ENCODE assay signal across 13 cellular contexts in the genomic region with DNA sequence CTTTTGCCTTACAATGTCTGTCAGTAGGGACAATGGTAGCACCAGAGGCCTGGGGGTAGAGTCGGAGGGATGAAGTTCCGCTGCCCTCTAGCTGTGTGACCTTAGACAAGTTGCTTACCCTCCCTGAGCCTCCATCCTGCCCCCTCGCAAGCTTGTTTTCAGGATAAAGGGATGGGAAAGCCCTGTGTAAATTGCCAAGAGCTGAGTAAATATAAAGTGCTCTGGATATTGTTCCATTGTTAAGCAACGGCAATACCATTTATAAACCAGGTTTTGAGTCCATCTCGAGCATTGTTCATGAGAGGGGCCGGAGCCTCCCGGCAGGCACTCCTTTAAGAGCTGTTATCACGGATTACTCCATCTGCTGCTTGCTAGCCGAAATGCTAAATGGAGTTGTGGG.
DNase-seq lines count a peak whose midpoint lies in the region; ATAC-seq, FAIRE-seq and TF ChIP-seq lines count a peak whose summit lies in the region.
"Had no signal": no experiment of that assay in that cellular context is flagged by ENCODE, and none has a peak within 500 bp of the region (broad histone marks: within the 10 kb centered on the region; RNA-seq: fewer than 3 reads in every experiment).

No MANE protein-coding gene starts in this region.

- CTCF ChIA-PET in K562 (lab: Yijun Ruan, JAX; ENCODE audit: low intra/inter-chr PET ratio): no interaction called here

- TF ChIP-seq CTCF in heart right ventricle (IDR thresholded peaks at IDR 0.05) (peak in 1 of 9 donors; percentile 5), K562 (IDR thresholded peaks at IDR 0.05 in 2 of 3, conservative IDR thresholded peaks at IDR 0.05 in 1 of 3; ENCODE audit: insufficient read depth in 2 of 3, low read depth in 1 of 3, low read length in 3 of 3) (no peak), upper lobe of left lung (IDR thresholded peaks at IDR 0.05) (no peak)

- H4K20me1 ChIP-seq in K562 (replicated peaks; ENCODE audit: control insufficient read depth, insufficient read depth, low read length): no peaks in the 10 kb centered on the region

- no peak for TF ChIP-seq RAD21 in K562 (CRISPR knock-in tag; conservative IDR thresholded peaks at IDR 0.05 in 1 of 2, IDR thresholded peaks at IDR 0.05 in 1 of 2)

- in situ Hi-C loops in K562 (cut with MboI): no loop called here

- peak overlapping the region in 1 of 10 donors; percentile 10 for H3K4me3 ChIP-seq in heart right ventricle
- H3K4me3 ChIP-seq in K562: no peak overlapping the region
- no peak overlapping the region for H3K4me3 ChIP-seq in mucosa of rectum (ENCODE audit: low read length in 2 of 2)
- H3K4me3 ChIP-seq in upper lobe of left lung: no peak overlapping the region

- peak overlapping the region in 8 of 10 donors; percentile 57 to 82 (median 66) for H3K27ac ChIP-seq in heart right ventricle
- no peak overlapping the region for H3K27ac ChIP-seq in K562 (ENCODE audit: extremely low read depth, low read depth, low read length)
- H3K27ac ChIP-seq in mucosa of rectum (ENCODE audit: low read depth in 2 of 2, low read length in 2 of 2): peak overlapping the region; percentile 12 to 60
- peak overlapping the region; percentile 42 to 87 (median 66) for H3K27ac ChIP-seq in upper lobe of left lung

- TF ChIP-seq EP300 in K562 (IDR thresholded peaks at IDR 0.05; ENCODE audit: low read length): no peak
- TF ChIP-seq EP300 in upper lobe of left lung (IDR thresholded peaks at IDR 0.05): no peak

- H3K9ac ChIP-seq in K562 (ENCODE audit: insufficient read depth in 1 of 2, low read depth in 2 of 2, low read length in 2 of 2) (no peak overlapping the region), mucosa of rectum (ENCODE audit: low read depth in 1 of 2, low read length in 2 of 2) (peak overlapping the region in 1 of 2 donors; percentile 13)

- POLR2A ChIA-PET in K562 (lab: Yijun Ruan, JAX): no interaction called here

- FAIRE-seq in K562 (lab: Jason Lieb, UNC) (no peak), GM12891 (lab: Jason Lieb, UNC) (no peak)
- FAIRE-seq: small intestine had no signal

- H3K27me3 ChIP-seq in heart right ventricle (no peaks in the 10 kb centered on the region), K562 (ENCODE audit: control insufficient read depth in 2 of 2, insufficient read depth in 2 of 2, low read length in 2 of 2) (peaks cover 25 to 59% of the 10 kb centered on the region in 2 experiments), mucosa of rectum (ENCODE audit: control insufficient read depth in 2 of 2, insufficient read depth in 2 of 2, low read length in 2 of 2) (no peaks in the 10 kb centered on the region), upper lobe of left lung (no peaks in the 10 kb centered on the region)

- WGBS in heart right ventricle, 2 donors: 68 to 85% methylated on average over 9 of the region's 9 CpGs
- 6% methylated on average over 9 of the region's 9 CpGs for WGBS in K562 (ENCODE audit: insufficient coverage, low coverage, missing lambda C conversion rate)
- WGBS in upper lobe of left lung, 2 donors: 65 to 80% methylated on average over 9 of the region's 9 CpGs

- no peak for ATAC-seq in heart right ventricle
- ATAC-seq in K562: no peak
- ATAC-seq in upper lobe of left lung (ENCODE audit: low FRiP score in 2 of 2): no peak
- ATAC-seq in HG03039 (IDR thresholded peaks at IDR 0.05; ENCODE audit: unreplicated experiment): no peak

- intact Hi-C loops in heart right ventricle (cut with DNase I): loop anchor here in 1 of 10 donors (10.0 kb wide), 1 partner anchor 68 kb away; no protein-coding TSS in a partner anchor
- intact Hi-C loops in cardiac septum (cut with DNase I): loop anchor here (2.0 kb wide), 1 partner anchor 30 kb away; no protein-coding TSS in a partner anchor
- intact Hi-C loops in K562 (cut with micrococcal nuclease): no loop called here

- H3K9me3 ChIP-seq in heart right ventricle: no peaks in the 10 kb centered on the region
- no peaks in the 10 kb centered on the region for H3K9me3 ChIP-seq in K562 (replicated peaks; ENCODE audit: control insufficient read depth, insufficient read depth, low read depth, low read length)
- no peaks in the 10 kb centered on the region for H3K9me3 ChIP-seq in mucosa of rectum (ENCODE audit: control insufficient read depth in 2 of 2, low read length in 2 of 2)
- H3K9me3 ChIP-seq in upper lobe of left lung: no peaks in the 10 kb centered on the region

- H3K9me1 ChIP-seq in K562 (ENCODE audit: control insufficient read depth, insufficient read depth, low read length): no peaks in the 10 kb centered on the region

- no peak overlapping the region for H2AFZ ChIP-seq in K562 (ENCODE audit: low read depth, low read length)

- no TSS peak for BruUV-seq in K562 (replicated peaks; lab: Mats Ljungman, UMichigan)

- TF ChIP-seq POLR2A in K562 (conservative IDR thresholded peaks at IDR 0.05) (no peak), upper lobe of left lung (IDR thresholded peaks at IDR 0.05) (no peak), GM12891 (IDR thresholded peaks at IDR 0.05; ENCODE audit: low read depth, low read length) (no peak)

- DNase-seq in heart right ventricle (no peak), cardiac septum (ENCODE audit: low spot score) (no peak), K562 (ENCODE audit: extremely low read depth in 1 of 4, low spot score in 3 of 4) (no peak), upper lobe of left lung (no peak), GM12891 (ENCODE audit: insufficient read length, low spot score) (no peak), NCI-H146 treated with DMSO at 0.1 percent for 48 hours (lab: John Stamatoyannopoulos, UW; ENCODE audit: unreplicated experiment) (no peak)
- DNase-seq: activated CD4-positive, alpha-beta T cell treated with anti-CD3 and anti-CD28 coated beads, Interleukin-2, amount 10 ng/mL, durations not matched to agents 7 days and 5 days; KBM-7; NCI-H2029 treated with DMSO at 0.1 percent for 48 hours; small intestine; T-cell had no signal

- peaks cover 67 to 100% (median 100%) of the 10 kb centered on the region in 9 donors for H3K4me1 ChIP-seq in heart right ventricle
- H3K4me1 ChIP-seq in K562 (replicated peaks in 1 of 2; ENCODE audit: control insufficient read depth in 2 of 2, insufficient read depth in 2 of 2, low read length in 2 of 2): peaks cover 0 to 11% of the 10 kb centered on the region in 2 experiments; a peak in 2 of 5 replicates
- peaks cover 22 to 58% of the 10 kb centered on the region in 2 donors for H3K4me1 ChIP-seq in mucosa of rectum (ENCODE audit: control insufficient read depth in 2 of 2, insufficient read depth in 2 of 2, low read length in 2 of 2)
- peaks cover 97 to 100% (median 99%) of the 10 kb centered on the region in 4 donors for H3K4me1 ChIP-seq in upper lobe of left lung

- H3K79me2 ChIP-seq in K562 (ENCODE audit: control insufficient read depth, insufficient read depth, low read length): no peaks in the 10 kb centered on the region

- H3K4me2 ChIP-seq in K562 (ENCODE audit: insufficient read depth, low read length): no peak overlapping the region

- H3K36me3 ChIP-seq in heart right ventricle: no peaks in the 10 kb centered on the region
- no peaks in the 10 kb centered on the region for H3K36me3 ChIP-seq in K562 (ENCODE audit: control insufficient read depth, insufficient read depth, low read length)
- no peaks in the 10 kb centered on the region for H3K36me3 ChIP-seq in mucosa of rectum (ENCODE audit: control insufficient read depth in 2 of 2, insufficient read depth in 2 of 2, low read length in 2 of 2)
- H3K36me3 ChIP-seq in upper lobe of left lung: peaks cover 0 to 16% (median 4%) of the 10 kb centered on the region in 4 donors

TF ChIP-seq in K562, 482 proteins besides CTCF, POLR2A, EP300 and RAD21:
- TF ChIP-seq ZNF79 (CRISPR knock-in tag; IDR thresholded peaks at IDR 0.05; ENCODE audit: low read depth): no peak
- peak; percentile 75 for TF ChIP-seq RBM25 (IDR thresholded peaks at IDR 0.05; ENCODE audit: low read depth, low read length, severe bottlenecking)
- peak; percentile 33 for TF ChIP-seq ZFP36 (IDR thresholded peaks at IDR 0.05; ENCODE audit: low read depth, low read length, partially characterized antibody)

TF ChIP-seq in GM12891, 5 proteins besides CTCF, POLR2A, EP300 and RAD21:
- TF ChIP-seq PAX5 (IDR thresholded peaks at IDR 0.05; ENCODE audit: insufficient read depth, low read length, severe bottlenecking): no peak
- no peak for TF ChIP-seq TAF1 (IDR thresholded peaks at IDR 0.05; ENCODE audit: low read depth, low read length)
- TF ChIP-seq SPI1 (IDR thresholded peaks at IDR 0.05; ENCODE audit: low read depth, low read length): no peak
- TF ChIP-seq POU2F2 (IDR thresholded peaks at IDR 0.05; ENCODE audit: low read depth, low read length): no peak
- no peak for TF ChIP-seq POLR2AphosphoS5 (IDR thresholded peaks at IDR 0.05; ENCODE audit: low read depth, low read length)
